8 cellular contexts compared by ENCODE assay signal in genomic region chr7:141073173-141073640, GRCh38. TPM values are rescaled to one million over a fixed set of nuclear protein-coding genes. Genes with fewer than 3 reads are reported as not detected.
DNase-seq lines count a peak whose midpoint lies in the region; ATAC-seq and TF ChIP-seq lines count a peak whose summit lies in the region.

No MANE protein-coding gene starts in this region.

- H3K36me3 ChIP-seq in mucosa of descending colon (ENCODE audit: low read depth) (no peaks in the 10 kb centered on the region), upper lobe of right lung (no peaks in the 10 kb centered on the region)

- CTCF ChIA-PET in AG04450 (lab: Charles Lee) = no interaction called here
- CTCF ChIA-PET in RWPE1 (lab: Yijun Ruan, JAX) = no interaction called here

- POLR2A ChIA-PET in AG04450 (lab: Yijun Ruan, JAX) = no interaction called here
- POLR2A ChIA-PET in RWPE1 (lab: Yijun Ruan, JAX; ENCODE audit: low non-redundant PET) = no interaction called here

- H3K9me3 ChIP-seq in AG04450 (ENCODE audit: control insufficient read depth, insufficient read depth, low read length) (no peaks in the 10 kb centered on the region; the same call in 1 of the 2 replicates), mucosa of descending colon (no peaks in the 10 kb centered on the region), upper lobe of right lung (no peaks in the 10 kb centered on the region)

- H3K27me3 ChIP-seq in AG04450 (ENCODE audit: control insufficient read depth, insufficient read depth, low read length) = peaks cover 59% of the 10 kb centered on the region
- peaks cover 58% of the 10 kb centered on the region for H3K27me3 ChIP-seq in upper lobe of right lung

- ATAC-seq in GM21723 (IDR thresholded peaks at IDR 0.05; ENCODE audit: unreplicated experiment) = peak; percentile 22
- ATAC-seq in mucosa of descending colon = peak; percentile 65
- ATAC-seq in upper lobe of right lung = peak; percentile 77

- intact Hi-C loops in mucosa of descending colon (cut with DNase I, micrococcal nuclease) = no loop called here
- intact Hi-C loops in upper lobe of right lung (cut with DNase I) = no loop called here

- H3K27ac ChIP-seq in AG04450 (ENCODE audit: low read depth, low read length) = no peak overlapping the region
- H3K27ac ChIP-seq in VCaP = peak overlapping the region; percentile 92
- H3K27ac ChIP-seq in upper lobe of right lung = no peak overlapping the region
- H3K27ac ChIP-seq in RWPE1 = no peak overlapping the region

- no peak for TF ChIP-seq CTCF in AG04450 (IDR thresholded peaks at IDR 0.05; ENCODE audit: low read depth, low read length)
- TF ChIP-seq CTCF in VCaP (conservative IDR thresholded peaks at IDR 0.05) = no peak
- no peak for TF ChIP-seq CTCF in epithelial cell of esophagus (IDR thresholded peaks at IDR 0.05; ENCODE audit: insufficient read depth, low read depth, low read length, missing control alignments)
- TF ChIP-seq CTCF in mucosa of descending colon (IDR thresholded peaks at IDR 0.05) = no peak
- no peak for TF ChIP-seq CTCF in upper lobe of right lung (IDR thresholded peaks at IDR 0.05)
- no peak for TF ChIP-seq CTCF in RWPE1 (conservative IDR thresholded peaks at IDR 0.05; ENCODE audit: low read depth)

- H3K4me3 ChIP-seq in AG04450 (ENCODE audit: low read depth, low read length) (peak overlapping the region; percentile 48; the same call in 1 of the 2 replicates), epithelial cell of esophagus (ENCODE audit: low read length) (peak overlapping the region; percentile 40), mucosa of descending colon (no peak overlapping the region), upper lobe of right lung (peak overlapping the region; percentile 52)

- peaks cover 25% of the 10 kb centered on the region for H3K4me1 ChIP-seq in mucosa of descending colon (ENCODE audit: low read depth)
- H3K4me1 ChIP-seq in upper lobe of right lung = peaks cover 25% of the 10 kb centered on the region

- DNase-seq in AG04450 (ENCODE audit: low read depth, low spot score) = no peak
- DNase-seq in epithelial cell of esophagus (ENCODE audit: low read depth) = peak; percentile 50
- peak in 1 of 3 donors; percentile 53 for DNase-seq in mucosa of descending colon
- peak; percentile 64 for DNase-seq in upper lobe of right lung
- DNase-seq in RWPE1 (ENCODE audit: low spot score) = no peak
- no peak for DNase-seq in NCI-H1436 treated with DMSO at 0.1 percent for 48 hours (lab: John Stamatoyannopoulos, UW)

RNA-seq across cellular contexts. Expression of gene TMEM178B, which starts 0.7 kb away (rescaled TPM):
- polyA plus RNA-seq in AG04450 (2011; rRNA removed) = 0.01 TPM in 2 replicates
- polyA minus RNA-seq in AG04450 (2011; rRNA and poly(A)+ RNA removed) = 0.04 and 0.05 TPM in 2 replicates
- total RNA-seq in mucosa of descending colon = 1 to 10 TPM in 1 of 3 donors, under 1 TPM in 2; 0.22 to 2.0 (median 0.32) TPM
- total RNA-seq in upper lobe of right lung = 1.4 TPM

RNA-seq across cellular contexts. Expression of gene MRPS33, which starts 58.5 kb away (rescaled TPM):
- 80.1 and 99.2 TPM in 2 replicates for polyA plus RNA-seq in AG04450 (2011; rRNA removed)
- polyA minus RNA-seq in AG04450 (2011; rRNA and poly(A)+ RNA removed) = 13.9 TPM in 2 replicates
- total RNA-seq in mucosa of descending colon (100 to 1,000 TPM in 1 of 3 donors, 10 to 100 TPM in 2; 68.8 to 102 (median 80.1) TPM), upper lobe of right lung (27.4 TPM)

Comparison
In these comparisons a context has a peak if more than half of its experiments do, and no peak if none do; other contexts are left out.
1. DNase-seq: peak in epithelial cell of esophagus (single experiment) and upper lobe of right lung (single experiment); none in AG04450 (single experiment), RWPE1 (single experiment) and NCI-H1436 treated with DMSO at 0.1 percent for 48 hours (single experiment).
2. ATAC-seq: peak in every context shown above with its lines; median percentile 77 in upper lobe of right lung; 65 in mucosa of descending colon; 22 in GM21723.